Comparison of ENCODE assay signal across 1 cellular context in the genomic region with DNA sequence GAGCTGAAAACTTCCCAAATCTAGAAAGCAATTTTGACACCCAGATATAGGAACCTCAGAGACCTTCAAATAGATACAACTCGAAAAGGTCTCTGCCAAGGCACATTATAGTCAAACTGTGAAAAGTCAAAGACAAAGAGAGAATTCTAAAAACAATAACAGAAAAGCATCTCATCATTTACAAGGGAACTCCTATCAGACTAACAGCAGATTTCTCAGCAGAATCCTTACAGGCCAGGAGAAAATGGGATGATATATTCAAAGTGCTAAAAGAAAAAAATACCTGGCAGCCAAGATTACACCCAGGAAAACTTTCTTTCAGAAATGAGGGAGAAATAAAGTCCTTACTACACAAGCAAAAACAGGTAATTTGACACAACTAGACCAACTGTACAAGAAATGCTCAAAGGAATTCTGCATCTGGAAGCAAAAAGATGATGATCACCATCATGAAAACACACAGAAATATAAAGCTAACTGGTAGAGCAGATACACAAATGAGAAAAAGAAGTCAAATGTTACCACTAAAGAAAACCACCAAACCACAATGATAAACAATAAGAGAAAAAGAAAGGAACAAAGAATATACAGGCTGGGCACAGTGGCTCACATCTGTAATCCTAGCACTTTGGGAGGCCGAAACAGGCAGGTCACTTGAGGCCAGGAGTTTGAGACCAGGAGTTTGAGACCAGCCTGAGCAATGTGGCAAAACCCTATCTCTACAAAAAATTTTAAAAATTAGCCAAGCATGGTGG.
TF ChIP-seq lines count a peak whose summit lies in the region.

No MANE protein-coding gene starts in this region.

TF ChIP-seq in GM12878, 131 proteins besides CTCF, POLR2A, EP300 and RAD21 (continued from another document):
- TF ChIP-seq, protein P1, sequence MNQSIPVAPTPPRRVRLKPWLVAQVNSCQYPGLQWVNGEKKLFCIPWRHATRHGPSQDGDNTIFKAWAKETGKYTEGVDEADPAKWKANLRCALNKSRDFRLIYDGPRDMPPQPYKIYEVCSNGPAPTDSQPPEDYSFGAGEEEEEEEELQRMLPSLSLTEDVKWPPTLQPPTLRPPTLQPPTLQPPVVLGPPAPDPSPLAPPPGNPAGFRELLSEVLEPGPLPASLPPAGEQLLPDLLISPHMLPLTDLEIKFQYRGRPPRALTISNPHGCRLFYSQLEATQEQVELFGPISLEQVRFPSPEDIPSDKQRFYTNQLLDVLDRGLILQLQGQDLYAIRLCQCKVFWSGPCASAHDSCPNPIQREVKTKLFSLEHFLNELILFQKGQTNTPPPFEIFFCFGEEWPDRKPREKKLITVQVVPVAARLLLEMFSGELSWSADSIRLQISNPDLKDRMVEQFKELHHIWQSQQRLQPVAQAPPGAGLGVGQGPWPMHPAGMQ (IDR thresholded peaks at IDR 0.05; ENCODE audit: borderline replicate concordance): no peak
- TF ChIP-seq BCL11A (IDR thresholded peaks at IDR 0.05; ENCODE audit: low read depth, low read length) (no peak), HDAC6 (IDR thresholded peaks at IDR 0.05; ENCODE audit: unreplicated experiment) (no peak), BACH1 (IDR thresholded peaks at IDR 0.05; ENCODE audit: borderline replicate concordance) (no peak), ZBED1 (IDR thresholded peaks at IDR 0.05; ENCODE audit: borderline replicate concordance) (no peak), BCL3 (IDR thresholded peaks at IDR 0.05; ENCODE audit: borderline replicate concordance, insufficient read depth, low read depth, low read length, poor library complexity, severe bottlenecking) (no peak), ETV6 (conservative IDR thresholded peaks at IDR 0.05 in 1 of 2, IDR thresholded peaks at IDR 0.05 in 1 of 2; ENCODE audit: borderline replicate concordance in 1 of 2, low read depth in 1 of 2) (no peak), RUNX3 (IDR thresholded peaks at IDR 0.05; ENCODE audit: low read length) (peak; percentile 14; the same call in 1 of the 2 replicates), RAD51 (IDR thresholded peaks at IDR 0.05) (no peak), MLLT1 (IDR thresholded peaks at IDR 0.05) (no peak), BCLAF1 (IDR thresholded peaks at IDR 0.05) (no peak)
